In the genomic region with DNA sequence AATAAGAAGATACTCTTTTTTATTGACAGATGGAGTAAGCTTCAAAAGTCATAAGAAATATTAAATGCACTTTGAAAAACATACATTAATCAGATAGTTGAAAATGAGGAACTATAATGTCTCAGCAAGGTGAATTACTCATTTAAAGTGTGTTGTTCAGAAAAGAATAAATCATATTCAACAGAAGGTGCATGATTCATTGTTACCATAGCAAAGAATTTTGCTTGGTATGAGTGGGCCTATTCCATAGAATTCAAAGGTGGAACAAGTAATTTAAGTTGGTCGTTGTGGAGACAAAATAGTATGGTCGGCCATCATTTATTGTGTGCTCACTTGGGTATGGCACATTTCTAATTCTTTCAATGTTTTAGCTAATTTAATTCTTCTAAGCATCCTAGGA, we compare ENCODE assay signal across 23 cellular contexts.
"Had no signal": no experiment of that assay in that cellular context is flagged by ENCODE, and none has a peak within 500 bp of the region (broad histone marks: within the 10 kb centered on the region; RNA-seq: fewer than 3 reads in every experiment).

No MANE protein-coding gene starts in this region.

- DNase-seq: activated B cell treated with CpG ODN at 0.5 μM for 24 hours; activated CD4-positive, alpha-beta T cell treated with anti-CD3 and anti-CD28 coated beads for 48 hours; activated CD4-positive, alpha-beta T cell treated with anti-CD3 and anti-CD28 coated beads, Interleukin-2, amount 50 U/mL, for 1 hour; activated CD4-positive, alpha-beta T cell treated with anti-CD3 and anti-CD28 coated beads, Interleukin-2, amount 50 U/mL, for 48 hours; activated CD8-positive, alpha-beta memory T cell treated with anti-CD3 and anti-CD28 coated beads for 24 hours; activated CD8-positive, alpha-beta T cell treated with anti-CD3 and anti-CD28 coated beads for 36 hours; activated effector memory CD4-positive, alpha-beta T cell treated with Interleukin-2 at 50 U/mL for 16 hours; activated gamma-delta T cell treated with Interleukin-2 at 50 U/mL for 16 hours; activated naive CD4-positive, alpha-beta T cell treated with anti-CD3 and anti-CD28 coated beads, Interleukin-2, amount 50 U/mL, for 16 hours; activated naive CD4-positive, alpha-beta T cell treated with Interleukin-2 at 50 U/mL for 16 hours; activated T-cell treated with anti-CD3 and anti-CD28 coated beads, Interleukin-2, amount 50 U/mL, for 4 hours; amniotic stem cell; anterior cingulate cortex; brain microvascular endothelial cell; dorsolateral prefrontal cortex; effector CD4-positive, alpha-beta T cell; effector memory CD8-positive, alpha-beta T cell; esophagus squamous epithelium; head of caudate nucleus; hippocampal formation; T-helper 2 cell; WERI-Rb-1 had no signal

- H3K4me3 ChIP-seq: coronary artery, dorsolateral prefrontal cortex, esophagus squamous epithelium had no signal
